Comparison of ENCODE assay signal across 1 cellular context in genomic region chr1:182236651-182237077, GRCh38.
A peak's percentile ranks its signal among the peaks of the same experiment; 100 is the strongest.
TF ChIP-seq lines count a peak whose summit lies in the region.

No MANE protein-coding gene starts in this region.

TF ChIP-seq in K562, 482 proteins besides CTCF, POLR2A, EP300 and RAD21 (continued from another document and continues in another):
- TF ChIP-seq BMI1 (IDR thresholded peaks at IDR 0.05; ENCODE audit: low read length) (no peak), ZNF280A (IDR thresholded peaks at IDR 0.05; ENCODE audit: low read depth, partially characterized antibody) (peak; percentile 36), HBP1 (CRISPR knock-in tag; IDR thresholded peaks at IDR 0.05) (0 out of 2 replicates have a peak, but pooled peaks have one; percentile 63), HEY1 (CRISPR knock-in tag; IDR thresholded peaks at IDR 0.05; ENCODE audit: borderline replicate concordance) (no peak), CCNT2 (IDR thresholded peaks at IDR 0.05; ENCODE audit: borderline replicate concordance, extremely low read depth, insufficient read length, low read depth, low read length) (no peak), ZKSCAN1 (IDR thresholded peaks at IDR 0.05; ENCODE audit: low read depth, low read length) (no peak), MTA3 (IDR thresholded peaks at IDR 0.05; ENCODE audit: borderline replicate concordance) (0 out of 2 replicates have a peak, but pooled peaks have one; percentile 2), ASH1L (IDR thresholded peaks at IDR 0.05; ENCODE audit: borderline replicate concordance, low read depth, partially characterized antibody) (peak; percentile 52), ZNF23 (CRISPR knock-in tag; IDR thresholded peaks at IDR 0.05) (no peak), SMARCA5 (IDR thresholded peaks at IDR 0.05) (peak; percentile 74; the same call in 1 of the 2 replicates), EP400 (IDR thresholded peaks at IDR 0.05) (no peak), CBX5 (IDR thresholded peaks at IDR 0.05; ENCODE audit: borderline replicate concordance, low read depth) (no peak), ELK3 (CRISPR knock-in tag; IDR thresholded peaks at IDR 0.05) (no peak), OTX1 (CRISPR knock-in tag; IDR thresholded peaks at IDR 0.05) (0 out of 2 replicates have a peak, but pooled peaks have one; percentile 34), ZBTB11 (CRISPR knock-in tag; IDR thresholded peaks at IDR 0.05) (no peak), GABPB2 (CRISPR knock-in tag; conservative IDR thresholded peaks at IDR 0.05) (no peak), ZNF507 (tag; conservative IDR thresholded peaks at IDR 0.05) (no peak), PHB2 (IDR thresholded peaks at IDR 0.05; ENCODE audit: low read depth) (peak; percentile 52), TEAD2 (tag; IDR thresholded peaks at IDR 0.05) (no peak), ZNF197 (CRISPR knock-in tag; IDR thresholded peaks at IDR 0.05; ENCODE audit: low read depth) (no peak), TCF15 (CRISPR knock-in tag; IDR thresholded peaks at IDR 0.05) (no peak), CHAMP1 (IDR thresholded peaks at IDR 0.05) (no peak), HDGF (IDR thresholded peaks at IDR 0.05) (peak; percentile 98; the same call in 1 of the 2 replicates), MLLT1 (IDR thresholded peaks at IDR 0.05) (peak; percentile 78 to 86), CREB1 (IDR thresholded peaks at IDR 0.05) (no peak), CREB1 (CRISPR knock-in tag; IDR thresholded peaks at IDR 0.05) (no peak), ZNF217 (CRISPR knock-in tag; IDR thresholded peaks at IDR 0.05) (no peak), ZNF699 (CRISPR knock-in tag; IDR thresholded peaks at IDR 0.05; ENCODE audit: insufficient replicate concordance) (no peak), ZNF407 (IDR thresholded peaks at IDR 0.05; ENCODE audit: low read depth) (peak; percentile 32; the same call in 1 of the 2 replicates), ZNF551 (CRISPR knock-in tag; IDR thresholded peaks at IDR 0.05) (no peak), CTCFL (IDR thresholded peaks at IDR 0.05; ENCODE audit: borderline replicate concordance, insufficient read depth, low read depth, low read length, poor library complexity, severe bottlenecking) (no peak), FOXM1 (IDR thresholded peaks at IDR 0.05; ENCODE audit: low read depth) (no peak), FOXM1 (CRISPR knock-in tag; IDR thresholded peaks at IDR 0.05; ENCODE audit: low read depth) (no peak), FOXK2 (conservative IDR thresholded peaks at IDR 0.05 in 1 of 2, IDR thresholded peaks at IDR 0.05 in 1 of 2; ENCODE audit: low read depth in 2 of 2) (peak; percentile 35 to 47; a peak in 3 of 4 replicates)
